In the genomic region with DNA sequence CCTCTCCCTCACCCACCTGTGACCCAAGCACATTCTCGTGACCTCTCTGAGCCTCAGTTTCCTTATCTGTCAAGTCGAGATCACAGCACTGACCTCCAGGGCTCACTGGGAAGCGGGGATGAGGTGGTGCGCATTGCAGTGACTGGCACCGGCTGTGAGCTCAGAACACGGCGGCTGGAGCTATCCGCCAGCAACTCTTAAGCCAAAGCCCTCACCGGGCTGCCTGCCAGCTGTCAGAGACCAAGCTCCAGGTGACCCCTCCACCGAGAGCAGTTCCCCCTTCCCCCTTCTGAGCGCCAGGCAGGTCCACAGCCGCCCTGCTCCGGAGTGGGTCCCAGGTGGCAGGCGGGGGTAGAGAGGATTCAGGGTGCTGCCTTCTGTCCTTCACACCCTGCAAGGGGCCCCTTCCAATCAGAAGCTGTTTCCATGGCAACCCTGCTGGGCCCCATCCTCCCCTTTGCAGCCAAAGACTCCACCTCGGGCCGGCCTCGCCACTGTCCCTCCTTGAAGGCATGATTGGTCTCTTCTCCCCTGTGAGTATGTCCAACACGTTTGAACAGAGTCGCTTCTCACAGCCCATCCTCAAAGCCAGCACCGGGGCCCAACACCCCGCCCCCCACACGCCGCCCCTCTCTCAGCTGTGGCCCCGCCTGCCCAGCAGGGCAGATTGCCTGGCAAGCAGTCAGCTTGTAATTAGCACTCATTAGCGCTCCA, we compare ENCODE assay signal across 11 cellular contexts.
DNase-seq lines count a peak whose midpoint lies in the region; ATAC-seq and TF ChIP-seq lines count a peak whose summit lies in the region.
"Had no signal": no experiment of that assay in that cellular context is flagged by ENCODE, and none has a peak within 500 bp of the region (broad histone marks: within the 10 kb centered on the region; RNA-seq: fewer than 3 reads in every experiment).

No MANE protein-coding gene starts in this region.

- TF ChIP-seq CTCF in chondrocyte (IDR thresholded peaks at IDR 0.05) (no peak), neural crest cell (conservative IDR thresholded peaks at IDR 0.05) (no peak), MCF 10A (IDR thresholded peaks at IDR 0.05; ENCODE audit: unreplicated experiment) (no peak)

- intact Hi-C loops in MCF 10A (cut with micrococcal nuclease): no loop called here

- H3K27ac Mint-ChIP-seq in chondrocyte (ENCODE audit: unreplicated experiment) (no peak overlapping the region), neural crest cell (ENCODE audit: unreplicated experiment) (peak overlapping the region; percentile 90), MCF 10A (ENCODE audit: low read depth, unreplicated experiment) (no peak overlapping the region)

- H3K4me3 Mint-ChIP-seq in chondrocyte (ENCODE audit: unreplicated experiment) (no peak overlapping the region), neural crest cell (no peak overlapping the region), MCF 10A (ENCODE audit: unreplicated experiment) (no peak overlapping the region)

- CTCF ChIA-PET in MCF 10A (lab: Yijun Ruan, JAX): interaction anchor here (1.7 kb wide), 1 partner anchor 14 kb away, joined by 15 read pairs; no protein-coding TSS in a partner anchor

- DNase-seq in DMS79 treated with DMSO at 0.1 percent for 48 hours (lab: John Stamatoyannopoulos, UW): peak; percentile 57
- DNase-seq in NCI-H1436 (lab: John Stamatoyannopoulos, UW): peak; percentile 56
- peak; percentile 87 for DNase-seq in chondrocyte (ENCODE audit: low spot score)
- no peak for DNase-seq in neural crest cell (ENCODE audit: low read depth, low spot score)
- DNase-seq in stimulated activated CD8-positive, alpha-beta memory T cell treated with anti-CD3 and anti-CD28 coated beads, Interleukin-4, amount 100 ng/mL, for 48 hours: no peak
- no peak for DNase-seq in MCF 10A (ENCODE audit: unreplicated experiment)
- no peak for DNase-seq in central memory CD4-positive, alpha-beta T cell
- DNase-seq: esophagus squamous epithelium; stimulated activated CD4-positive, alpha-beta T cell treated with anti-CD3 and anti-CD28 coated beads, Interleukin-4, amount 100 ng/mL, for 1 hour; T-helper 9 cell had no signal

- H3K36me3 Mint-ChIP-seq in chondrocyte (ENCODE audit: low read depth): peaks cover 1% of the 10 kb centered on the region
- H3K36me3 Mint-ChIP-seq in neural crest cell (ENCODE audit: low read depth): no peaks in the 10 kb centered on the region
- H3K36me3 Mint-ChIP-seq in MCF 10A (ENCODE audit: insufficient read depth, unreplicated experiment): peaks cover 12% of the 10 kb centered on the region

- H3K9me3 Mint-ChIP-seq in chondrocyte (ENCODE audit: low read depth): peaks cover 2% of the 10 kb centered on the region
- H3K9me3 Mint-ChIP-seq in neural crest cell: peaks cover 3% of the 10 kb centered on the region
- peaks cover 7% of the 10 kb centered on the region for H3K9me3 Mint-ChIP-seq in MCF 10A (ENCODE audit: unreplicated experiment)

- H3K4me1 Mint-ChIP-seq in chondrocyte (ENCODE audit: low read depth) (peaks cover 3% of the 10 kb centered on the region), neural crest cell (peaks cover 38% of the 10 kb centered on the region), MCF 10A (ENCODE audit: insufficient read depth, unreplicated experiment) (no peaks in the 10 kb centered on the region)

- H3K27me3 Mint-ChIP-seq in chondrocyte (ENCODE audit: low read depth): peaks cover 24% of the 10 kb centered on the region
- peaks cover 7% of the 10 kb centered on the region for H3K27me3 Mint-ChIP-seq in neural crest cell (ENCODE audit: low read depth)
- peaks cover 25% of the 10 kb centered on the region for H3K27me3 Mint-ChIP-seq in MCF 10A (ENCODE audit: insufficient read depth, unreplicated experiment)

- POLR2A ChIA-PET in MCF 10A (lab: Yijun Ruan, JAX): no interaction called here

- ATAC-seq in HG03095 (IDR thresholded peaks at IDR 0.05; ENCODE audit: unreplicated experiment): no peak

- BruUV-seq in MCF 10A (replicated peaks; lab: Mats Ljungman, UMichigan): no TSS peak

Comparison
In these comparisons a context has a peak if more than half of its experiments do, and no peak if none do; other contexts are left out.
1. DNase-seq: peak in DMS79 treated with DMSO at 0.1 percent for 48 hours (single experiment), NCI-H1436 (single experiment) and chondrocyte (single experiment); none in neural crest cell (single experiment), stimulated activated CD8-positive, alpha-beta memory T cell treated with anti-CD3 and anti-CD28 coated beads, Interleukin-4, amount 100 ng/mL, for 48 hours (single experiment), MCF 10A (single experiment) and central memory CD4-positive, alpha-beta T cell (single experiment).